ENCODE assay signal across 29 cellular contexts in genomic region chr5:145787001-145787400, GRCh38. TPM values are rescaled to one million over a fixed set of nuclear protein-coding genes. Genes with fewer than 3 reads are reported as not detected.
A peak's percentile ranks its signal among the peaks of the same experiment; 100 is the strongest.
DNase-seq lines count a peak whose midpoint lies in the region; ATAC-seq and TF ChIP-seq lines count a peak whose summit lies in the region.
"Had no signal": no experiment of that assay in that cellular context is flagged by ENCODE, and none has a peak within 500 bp of the region (broad histone marks: within the 10 kb centered on the region; RNA-seq: fewer than 3 reads in every experiment).

No MANE protein-coding gene starts in this region.

- H3K27me3 ChIP-seq in GM23338 (ENCODE audit: insufficient read depth) (no peaks in the 10 kb centered on the region), right cardiac atrium (ENCODE audit: control insufficient read depth, insufficient read depth) (no peaks in the 10 kb centered on the region), neural progenitor cell (no peaks in the 10 kb centered on the region)
- H3K27me3 ChIP-seq: BE2C, body of pancreas, SJCRH30 had no signal

- H3K4me1 Mint-ChIP-seq in GM23338: peaks cover 8% of the 10 kb centered on the region; the same call in 2 of the 3 replicates
- H3K4me1 Mint-ChIP-seq in neural progenitor cell: peaks cover 7% of the 10 kb centered on the region
- H3K4me1 Mint-ChIP-seq: activated naive CD8-positive, alpha-beta T cell treated with anti-CD3 and anti-CD28 coated beads, Interleukin-2, amount 10 ng/mL, durations not matched to agents 7 days and 5 days had no signal

- H3K27ac ChIP-seq in GM23338 (ENCODE audit: low read depth) (no peak overlapping the region), right cardiac atrium (ENCODE audit: low read length) (no peak overlapping the region), neural progenitor cell (no peak overlapping the region)
- H3K27ac ChIP-seq: A549, body of pancreas, SJCRH30 had no signal

- H3K4me3 ChIP-seq in GM23338: no peak overlapping the region
- H3K4me3 ChIP-seq in cardiac fibroblast (replicated peaks in 1 of 2; ENCODE audit: low read depth in 2 of 2, low read length in 2 of 2): no peak overlapping the region
- peak overlapping the region; percentile 25 for H3K4me3 ChIP-seq in right cardiac atrium (ENCODE audit: low read length)
- H3K4me3 ChIP-seq in neural progenitor cell: no peak overlapping the region
- H3K4me3 ChIP-seq: A549, body of pancreas, SJCRH30, smooth muscle cell had no signal

- H3K4me3 Mint-ChIP-seq in GM23338 (no peak overlapping the region), neural progenitor cell (no peak overlapping the region)
- H3K4me3 Mint-ChIP-seq: activated CD8-positive, alpha-beta T cell treated with anti-CD3 and anti-CD28 coated beads for 36 hours; activated naive CD8-positive, alpha-beta T cell treated with anti-CD3 and anti-CD28 coated beads, Interleukin-2, amount 10 ng/mL, durations not matched to agents 7 days and 5 days had no signal

- TF ChIP-seq CTCF in GM23338 (conservative IDR thresholded peaks at IDR 0.05; ENCODE audit: low read depth in 2 of 2): no peak
- TF ChIP-seq CTCF in cardiac fibroblast (IDR thresholded peaks at IDR 0.05; ENCODE audit: low read depth, low read length): no peak
- no peak for TF ChIP-seq CTCF in neural progenitor cell (IDR thresholded peaks at IDR 0.05)

- H3K27ac Mint-ChIP-seq in GM23338 (peak overlapping the region; percentile 50; the same call in 1 of the 2 replicates), neural progenitor cell (no peak overlapping the region)
- H3K27ac Mint-ChIP-seq: activated CD8-positive, alpha-beta T cell treated with anti-CD3 and anti-CD28 coated beads for 36 hours; activated naive CD8-positive, alpha-beta T cell treated with anti-CD3 and anti-CD28 coated beads, Interleukin-2, amount 10 ng/mL, durations not matched to agents 7 days and 5 days had no signal

- no peaks in the 10 kb centered on the region for H3K27me3 Mint-ChIP-seq in GM23338 (ENCODE audit: insufficient read depth, low read depth, poor library complexity)
- no peaks in the 10 kb centered on the region for H3K27me3 Mint-ChIP-seq in neural progenitor cell (ENCODE audit: insufficient read depth, low read depth)
- H3K27me3 Mint-ChIP-seq: activated CD8-positive, alpha-beta T cell treated with anti-CD3 and anti-CD28 coated beads for 36 hours; activated naive CD8-positive, alpha-beta T cell treated with anti-CD3 and anti-CD28 coated beads, Interleukin-2, amount 10 ng/mL, durations not matched to agents 7 days and 5 days had no signal

- no peaks in the 10 kb centered on the region for H3K36me3 ChIP-seq in GM23338 (ENCODE audit: insufficient read depth)
- no peaks in the 10 kb centered on the region for H3K36me3 ChIP-seq in neural progenitor cell
- H3K36me3 ChIP-seq: BE2C, SJCRH30 had no signal

- no peak for ATAC-seq in GM23338
- ATAC-seq in right cardiac atrium: peak in 1 of 2 donors; percentile 83
- ATAC-seq in GM18873 (IDR thresholded peaks at IDR 0.05; ENCODE audit: low FRiP score, unreplicated experiment): no peak
- ATAC-seq: A549; activated CD8-positive, alpha-beta T cell treated with anti-CD3 and anti-CD28 coated beads for 36 hours; body of pancreas; esophagus mucosa had no signal

- 42% methylated on average over 5 of the region's 5 CpGs for WGBS in right cardiac atrium

- no peaks in the 10 kb centered on the region for H3K9me3 ChIP-seq in right cardiac atrium (ENCODE audit: control insufficient read depth, low read length)
- H3K9me3 ChIP-seq in neural progenitor cell (ENCODE audit: low read depth): no peaks in the 10 kb centered on the region
- H3K9me3 ChIP-seq: A549, BE2C, body of pancreas, SJCRH30 had no signal

- H4K20me1 ChIP-seq in GM23338 (replicated peaks; ENCODE audit: insufficient read depth) (no peaks in the 10 kb centered on the region; the same call in 1 of the 2 replicates), neural progenitor cell (ENCODE audit: low read depth) (no peaks in the 10 kb centered on the region)

- DNase-seq in GM23338 (ENCODE audit: low spot score) (no peak), NOMO-1 (lab: John Stamatoyannopoulos, UW; ENCODE audit: unreplicated experiment in 2 of 2) (peak; percentile 9 to 35), cardiac fibroblast (ENCODE audit: low read depth in 2 of 2) (peak; percentile 68 to 73), right cardiac atrium (no peak), DMS153 treated with DMSO at 0.1 percent for 48 hours (lab: John Stamatoyannopoulos, UW; ENCODE audit: unreplicated experiment) (no peak), neural progenitor cell (ENCODE audit: low spot score) (no peak), NCI-H1694 (lab: John Stamatoyannopoulos, UW) (no peak)
- DNase-seq: activated CD4-positive, CD25-positive, alpha-beta regulatory T cell treated with anti-CD3 and anti-CD28 coated beads, Interleukin-2, amount 50 U/mL, for 72 hours; activated CD8-positive, alpha-beta T cell treated with anti-CD3 and anti-CD28 coated beads for 36 hours; activated effector memory CD4-positive, alpha-beta T cell treated with anti-CD3 and anti-CD28 coated beads, Interleukin-2, amount 50 U/mL, for 16 hours; activated naive CD8-positive, alpha-beta T cell treated with anti-CD3 and anti-CD28 coated beads, Interleukin-2, amount 10 ng/mL, durations not matched to agents 7 days and 5 days; activated T-cell treated with anti-CD3 and anti-CD28 coated beads for 4 hours; BE2C; body of pancreas; DMS53; effector memory CD4-positive, alpha-beta T cell; GDM1; NCI-H1092 treated with DMSO at 0.1 percent for 48 hours; NCI-H2029 treated with DMSO at 0.1 percent for 48 hours; NCI-H446; NCI-H82; nucleus accumbens; SJCRH30; stimulated activated CD4-positive, alpha-beta T cell treated with anti-CD3 and anti-CD28 coated beads, Interleukin-2, amount 100 ng/mL, for 24 hours; T-helper 1 cell had no signal

- H3F3A ChIP-seq in GM23338 (replicated peaks; ENCODE audit: low read depth): no peaks in the 10 kb centered on the region
- peaks cover 3% of the 10 kb centered on the region for H3F3A ChIP-seq in neural progenitor cell (ENCODE audit: low read depth)

- H3K36me3 Mint-ChIP-seq in GM23338 (ENCODE audit: low read depth) (no peaks in the 10 kb centered on the region; the same call in 2 of the 3 replicates), neural progenitor cell (no peaks in the 10 kb centered on the region)
- H3K36me3 Mint-ChIP-seq: activated naive CD8-positive, alpha-beta T cell treated with anti-CD3 and anti-CD28 coated beads, Interleukin-2, amount 10 ng/mL, durations not matched to agents 7 days and 5 days had no signal

- no peak overlapping the region for H3K9ac ChIP-seq in neural progenitor cell

- H2AFZ ChIP-seq in GM23338 (no peak overlapping the region), neural progenitor cell (replicated peaks) (no peak overlapping the region)

- intact Hi-C loops in right cardiac atrium (cut with DNase I): no loop called here

- H3K4me2 ChIP-seq in GM23338 (no peak overlapping the region), neural progenitor cell (no peak overlapping the region)
- H3K4me2 ChIP-seq: A549, smooth muscle cell had no signal

- H3K4me1 ChIP-seq in GM23338 (ENCODE audit: insufficient read depth) (peaks cover 3% of the 10 kb centered on the region; the same call in 1 of the 2 replicates), right cardiac atrium (ENCODE audit: control insufficient read depth, insufficient read depth, low read length) (peaks cover 2% of the 10 kb centered on the region), neural progenitor cell (peaks cover 20% of the 10 kb centered on the region)
- H3K4me1 ChIP-seq: A549, BE2C, body of pancreas, SJCRH30 had no signal

- no peaks in the 10 kb centered on the region; the same call in 1 of the 2 replicates for H3K9me2 ChIP-seq in GM23338 (ENCODE audit: insufficient read depth)

- H3K79me2 ChIP-seq in GM23338 (replicated peaks; ENCODE audit: insufficient read depth) (no peaks in the 10 kb centered on the region), neural progenitor cell (ENCODE audit: low read depth) (no peaks in the 10 kb centered on the region)

- H3K9me3 Mint-ChIP-seq in GM23338 (no peaks in the 10 kb centered on the region; the same call in 2 of the 3 replicates), neural progenitor cell (peaks cover 2% of the 10 kb centered on the region)
- H3K9me3 Mint-ChIP-seq: activated CD8-positive, alpha-beta T cell treated with anti-CD3 and anti-CD28 coated beads for 36 hours; activated naive CD8-positive, alpha-beta T cell treated with anti-CD3 and anti-CD28 coated beads, Interleukin-2, amount 10 ng/mL, durations not matched to agents 7 days and 5 days had no signal

TF ChIP-seq in GM23338, 12 proteins besides CTCF, POLR2A, EP300 and RAD21 (continues in another document):
- TF ChIP-seq POLR2AphosphoS5 (IDR thresholded peaks at IDR 0.05; ENCODE audit: low read depth) (no peak), REST (IDR thresholded peaks at IDR 0.05; ENCODE audit: unreplicated experiment) (no peak)

RNA-seq across cellular contexts. Expression of gene PRELID2, which starts 48.1 kb away (rescaled TPM):
- 9.8 and 13.1 TPM in 2 replicates for total RNA-seq in GM23338 (2014; rRNA removed; shearing (Covaris generic))
- polyA plus RNA-seq in GM23338 (2016; fragmentation: Nextera tagmentation; extraction: Ambion mirVana): 7.3 and 9.3 TPM in 2 replicates
- total RNA-seq in right cardiac atrium: 10 to 100 TPM; 39.1 to 85.4 (median 44.8) TPM
- polyA plus RNA-seq in right cardiac atrium: 4.3 TPM
- total RNA-seq in neural progenitor cell (ENCODE audit: low replicate concordance): 25.9 and 30.3 TPM in 2 replicates

Comparison
In these comparisons a context has a peak if more than half of its experiments do, and no peak if none do; other contexts are left out.
1. DNase-seq: peak in NOMO-1 (2 of 2) and cardiac fibroblast (2 of 2); none in GM23338 (single experiment), right cardiac atrium (0 of 3), DMS153 treated with DMSO at 0.1 percent for 48 hours (single experiment), neural progenitor cell (single experiment) and NCI-H1694 (single experiment).